ENCODE assay signal across 8 cellular contexts in the genomic region with DNA sequence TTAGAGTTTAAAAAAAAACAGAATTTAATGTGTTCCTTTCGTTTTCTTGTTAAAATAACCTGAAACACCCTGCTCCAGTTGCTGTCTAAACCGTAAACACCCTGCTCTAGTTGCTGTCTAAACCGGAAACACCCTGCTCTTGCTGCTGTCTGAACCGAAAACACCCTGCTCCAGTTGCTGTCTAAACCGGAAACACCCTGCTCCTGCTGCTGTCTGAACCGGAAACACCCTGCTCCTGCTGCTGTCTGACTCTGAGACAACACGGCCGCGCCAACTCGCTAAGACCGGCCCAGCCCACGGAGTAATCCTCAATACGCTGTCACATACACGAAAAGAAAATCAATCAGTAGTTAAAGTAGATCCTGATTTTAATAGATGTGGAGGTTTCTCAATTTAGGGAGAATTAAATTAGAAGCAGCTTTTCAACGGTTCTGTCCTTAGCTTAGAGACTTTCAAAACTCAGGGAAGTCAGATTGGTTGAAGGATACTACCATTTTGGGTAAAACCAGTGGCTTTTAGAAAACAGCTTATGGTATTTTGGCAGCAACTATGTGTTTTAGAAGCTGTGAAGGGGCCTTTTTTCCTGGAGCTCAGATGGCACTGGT.
DNase-seq lines count a peak whose midpoint lies in the region; ATAC-seq and TF ChIP-seq lines count a peak whose summit lies in the region.

No MANE protein-coding gene starts in this region.

- peak overlapping the region; percentile 84 for H3K4me3 Mint-ChIP-seq in T-helper 17 cell

- intact Hi-C loops in adrenal gland (cut with DNase I): no loop called here
- intact Hi-C loops in lower lobe of right lung (cut with DNase I): no loop called here

- POLR2A ChIA-PET in HEK293T (lab: Yijun Ruan, JAX): no interaction called here

- TF ChIP-seq POLR2A in adrenal gland (IDR thresholded peaks at IDR 0.05): no peak

- H3K4me3 ChIP-seq in adrenal gland: no peak overlapping the region
- no peak overlapping the region for H3K4me3 ChIP-seq in lower lobe of right lung

- no peak for TF ChIP-seq CTCF in adrenal gland (IDR thresholded peaks at IDR 0.05)
- no peak for TF ChIP-seq CTCF in lower lobe of right lung (IDR thresholded peaks at IDR 0.05)

- peak; percentile 87 for ATAC-seq in GM18519 (IDR thresholded peaks at IDR 0.05; ENCODE audit: low FRiP score, unreplicated experiment)
- peak; percentile 94 for ATAC-seq in HG02943 (IDR thresholded peaks at IDR 0.05; ENCODE audit: low read depth, unreplicated experiment)
- ATAC-seq in T-helper 17 cell: peak; percentile 96
- peak; percentile 70 to 78 for ATAC-seq in lower lobe of right lung

- H3K27ac ChIP-seq in adrenal gland (peak overlapping the region in 1 of 5 donors; percentile 45), lower lobe of right lung (peak overlapping the region; percentile 70)

- CTCF ChIA-PET in HEK293T (lab: Yijun Ruan, JAX): no interaction called here

- DNase-seq in T-helper 17 cell (peak; percentile 54 to 74 (median 59)), adrenal gland (peak in 6 of 7 donors; percentile 46 to 83 (median 54)), lower lobe of right lung (peak; percentile 79), HEK293T (ENCODE audit: extremely low spot score) (no peak), iPS-NIHi11 (ENCODE audit: low spot score) (no peak)
- peak; percentile 42 to 58 for DNase-seq in stimulated activated CD8-positive, alpha-beta memory T cell treated with anti-CD3 and anti-CD28 coated beads, Interleukin-4, amount 100 ng/mL, for 1 hour (ENCODE audit: low read depth in 2 of 2, low spot score in 1 of 2)

- H3K36me3 ChIP-seq in adrenal gland (replicated peaks in 1 of 2) (no peaks in the 10 kb centered on the region), lower lobe of right lung (peaks cover 61% of the 10 kb centered on the region)

- 58 to 63% (median 60%) methylated on average over 15 of the region's 15 CpGs for WGBS in adrenal gland, 4 donors

- H3K9me3 ChIP-seq in T-helper 17 cell (ENCODE audit: control insufficient read depth, low read length, poor library complexity, severe bottlenecking) (no peaks in the 10 kb centered on the region), adrenal gland (replicated peaks in 1 of 3) (no peaks in the 10 kb centered on the region), lower lobe of right lung (no peaks in the 10 kb centered on the region)

- H3K27me3 ChIP-seq in adrenal gland (no peaks in the 10 kb centered on the region), lower lobe of right lung (ENCODE audit: low read depth) (no peaks in the 10 kb centered on the region)

- H3K36me3 Mint-ChIP-seq in T-helper 17 cell (ENCODE audit: low read depth): no peaks in the 10 kb centered on the region

- H3K4me1 ChIP-seq in adrenal gland (replicated peaks in 1 of 2): no peaks in the 10 kb centered on the region
- H3K4me1 ChIP-seq in lower lobe of right lung: peaks cover 40% of the 10 kb centered on the region

- H3K4me1 Mint-ChIP-seq in T-helper 17 cell: peaks cover 10% of the 10 kb centered on the region

- H3K27ac Mint-ChIP-seq in T-helper 17 cell: peak overlapping the region; percentile 92

- no peaks in the 10 kb centered on the region for H3K27me3 Mint-ChIP-seq in T-helper 17 cell

TF ChIP-seq in HEK293T, 16 proteins besides CTCF, POLR2A, EP300 and RAD21:
- TF ChIP-seq FOXK2 (IDR thresholded peaks at IDR 0.05): no peak
- no peak for TF ChIP-seq TARDBP (IDR thresholded peaks at IDR 0.05)
- TF ChIP-seq, protein P1, sequence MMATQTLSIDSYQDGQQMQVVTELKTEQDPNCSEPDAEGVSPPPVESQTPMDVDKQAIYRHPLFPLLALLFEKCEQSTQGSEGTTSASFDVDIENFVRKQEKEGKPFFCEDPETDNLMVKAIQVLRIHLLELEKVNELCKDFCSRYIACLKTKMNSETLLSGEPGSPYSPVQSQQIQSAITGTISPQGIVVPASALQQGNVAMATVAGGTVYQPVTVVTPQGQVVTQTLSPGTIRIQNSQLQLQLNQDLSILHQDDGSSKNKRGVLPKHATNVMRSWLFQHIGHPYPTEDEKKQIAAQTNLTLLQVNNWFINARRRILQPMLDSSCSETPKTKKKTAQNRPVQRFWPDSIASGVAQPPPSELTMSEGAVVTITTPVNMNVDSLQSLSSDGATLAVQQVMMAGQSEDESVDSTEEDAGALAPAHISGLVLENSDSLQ (IDR thresholded peaks at IDR 0.05): no peak
- TF ChIP-seq CTBP1 (IDR thresholded peaks at IDR 0.05; ENCODE audit: borderline replicate concordance): no peak
- TF ChIP-seq HDGF (IDR thresholded peaks at IDR 0.05; ENCODE audit: borderline replicate concordance): no peak
- no peak for TF ChIP-seq ARNT (IDR thresholded peaks at IDR 0.05)
- TF ChIP-seq ZNF384 (IDR thresholded peaks at IDR 0.05): no peak
- no peak for TF ChIP-seq NFRKB (IDR thresholded peaks at IDR 0.05)
- no peak for TF ChIP-seq ELF4 (IDR thresholded peaks at IDR 0.05)
- TF ChIP-seq SP1 (IDR thresholded peaks at IDR 0.05): no peak
- TF ChIP-seq SUZ12 (IDR thresholded peaks at IDR 0.05): no peak
- no peak for TF ChIP-seq BHLHE40 (IDR thresholded peaks at IDR 0.05; ENCODE audit: borderline replicate concordance)
- no peak for TF ChIP-seq LEF1 (IDR thresholded peaks at IDR 0.05; ENCODE audit: borderline replicate concordance)
- no peak for TF ChIP-seq FOXA1 (IDR thresholded peaks at IDR 0.05)
TF ChIP-seq in HEK293T: peak in this region for 0.

Comparison
In these comparisons a context has a peak if more than half of its experiments do, and no peak if none do; other contexts are left out.
1. DNase-seq: peak in T-helper 17 cell (3 of 3), adrenal gland (6 of 7), lower lobe of right lung (single experiment) and stimulated activated CD8-positive, alpha-beta memory T cell treated with anti-CD3 and anti-CD28 coated beads, Interleukin-4, amount 100 ng/mL, for 1 hour (2 of 2); none in HEK293T (single experiment) and iPS-NIHi11 (single experiment).
2. Peak in every context shown above with its lines, with median percentiles within 50 percentile points of each other: ATAC-seq.